In genomic region chr10:16927536-16927935, GRCh38 we compare ENCODE assay signal across 21 cellular contexts.
DNase-seq lines count a peak whose midpoint lies in the region; ATAC-seq, FAIRE-seq and TF ChIP-seq lines count a peak whose summit lies in the region.
"Had no signal": no experiment of that assay in that cellular context is flagged by ENCODE, and none has a peak within 500 bp of the region (broad histone marks: within the 10 kb centered on the region; RNA-seq: fewer than 3 reads in every experiment).

No MANE protein-coding gene starts in this region.

- 65% methylated on average over 4 of the region's 4 CpGs for WGBS in SK-N-SH (ENCODE audit: low lambda C conversion rate)
- WGBS in small intestine, 3 donors: 79 to 86% (median 85%) methylated on average over 4 of the region's 4 CpGs

- H4K20me1 ChIP-seq in SK-N-SH (ENCODE audit: insufficient read depth) (no peaks in the 10 kb centered on the region), osteoblast (ENCODE audit: insufficient read depth, low read length) (no peaks in the 10 kb centered on the region)

- no peaks in the 10 kb centered on the region for H3K4me1 ChIP-seq in SK-N-SH (ENCODE audit: control insufficient read depth in 1 of 2, insufficient read depth in 2 of 2, low read depth in 1 of 2, low read length in 1 of 2)
- no peaks in the 10 kb centered on the region for H3K4me1 ChIP-seq in foreskin keratinocyte
- H3K4me1 ChIP-seq in osteoblast (ENCODE audit: insufficient read depth, low read length): no peaks in the 10 kb centered on the region
- no peaks in the 10 kb centered on the region for H3K4me1 ChIP-seq in small intestine (ENCODE audit: control insufficient read depth in 2 of 2, insufficient read depth in 1 of 2, low read depth in 1 of 2, low read length in 1 of 2)
- H3K4me1 ChIP-seq: A549 had no signal

- H3K27ac ChIP-seq in SK-N-SH (ENCODE audit: low read depth in 2 of 2, low read length in 1 of 2): no peak overlapping the region
- H3K27ac ChIP-seq in foreskin keratinocyte: no peak overlapping the region
- H3K27ac ChIP-seq in osteoblast (ENCODE audit: low read depth, low read length): no peak overlapping the region
- H3K27ac ChIP-seq in small intestine (ENCODE audit: low read depth in 1 of 2, low read length in 1 of 2): no peak overlapping the region
- H3K27ac ChIP-seq: 22Rv1, A549, C4-2B had no signal

- TF ChIP-seq RAD21 in SK-N-SH (IDR thresholded peaks at IDR 0.05; ENCODE audit: low read length): no peak

- no peak overlapping the region for H3K9ac ChIP-seq in SK-N-SH

- POLR2A ChIA-PET in SK-N-SH (lab: Yijun Ruan, JAX): no interaction called here

- H3K79me2 ChIP-seq in SK-N-SH (ENCODE audit: insufficient read depth) (no peaks in the 10 kb centered on the region), osteoblast (ENCODE audit: insufficient read depth, low read length) (no peaks in the 10 kb centered on the region)

- no peak for TF ChIP-seq CTCF in SK-N-SH (IDR thresholded peaks at IDR 0.05)
- no peak for TF ChIP-seq CTCF in foreskin keratinocyte (conservative IDR thresholded peaks at IDR 0.05)
- no peak for TF ChIP-seq CTCF in osteoblast (IDR thresholded peaks at IDR 0.05; ENCODE audit: extremely low read depth, low read depth, low read length)
- no peak for TF ChIP-seq CTCF in omental fat pad (IDR thresholded peaks at IDR 0.05)

- intact Hi-C loops in left colon (cut with DNase I, micrococcal nuclease): no loop called here

- H3K9me2 ChIP-seq in SK-N-SH: no peaks in the 10 kb centered on the region

- no peak for DNase-seq in SK-N-SH
- DNase-seq in foreskin keratinocyte: no peak
- peak; percentile 8 for DNase-seq in osteoblast (ENCODE audit: insufficient read length, low spot score, missing footprints)
- no peak for DNase-seq in omental fat pad (ENCODE audit: low spot score)
- no peak for DNase-seq in left colon
- DNase-seq in small intestine: no peak
- DNase-seq: AML-193; Calu3; CD8-positive, alpha-beta T cell; DND-41; EL; H9; IMR-90 had no signal

- H3K9me3 ChIP-seq in SK-N-SH (no peaks in the 10 kb centered on the region), osteoblast (ENCODE audit: low read depth, low read length) (no peaks in the 10 kb centered on the region), small intestine (ENCODE audit: control insufficient read depth, low read depth) (no peaks in the 10 kb centered on the region)
- H3K9me3 ChIP-seq: A549 had no signal

- FAIRE-seq in small intestine (lab: Jason Lieb, UNC): no peak
- FAIRE-seq: A549, GM12878, GM19239, H1, HTR-8/SVneo had no signal

- H3K36me3 ChIP-seq in SK-N-SH (replicated peaks in 1 of 2; ENCODE audit: control insufficient read depth in 1 of 2, insufficient read depth in 2 of 2, low read length in 1 of 2) (no peaks in the 10 kb centered on the region), osteoblast (ENCODE audit: insufficient read depth, low read length) (no peaks in the 10 kb centered on the region), small intestine (ENCODE audit: control insufficient read depth in 2 of 2, insufficient read depth in 2 of 2, low read length in 2 of 2) (no peaks in the 10 kb centered on the region)

- no peak overlapping the region for H2AFZ ChIP-seq in SK-N-SH (ENCODE audit: low read depth)
- peak overlapping the region; percentile 25 for H2AFZ ChIP-seq in osteoblast (ENCODE audit: low read length)

- CTCF ChIA-PET in SK-N-SH (lab: Yijun Ruan, JAX): interaction anchor here (0.6 kb wide), 1 partner anchor 514 kb away, joined by 3 read pairs; no protein-coding TSS in a partner anchor

- H3K4me2 ChIP-seq in SK-N-SH (no peak overlapping the region), osteoblast (ENCODE audit: insufficient read depth, low read length) (no peak overlapping the region)
- H3K4me2 ChIP-seq: A549 had no signal

- no peak overlapping the region for H3K4me3 ChIP-seq in SK-N-SH (ENCODE audit: low read depth in 2 of 2, low read length in 1 of 2)
- no peak overlapping the region for H3K4me3 ChIP-seq in osteoblast (ENCODE audit: insufficient read depth, low read length)
- no peak overlapping the region for H3K4me3 ChIP-seq in small intestine (ENCODE audit: low read depth in 1 of 2, low read length in 2 of 2)
- H3K4me3 ChIP-seq: A549, GM12878 had no signal

- no peaks in the 10 kb centered on the region for H3F3A ChIP-seq in SK-N-SH (replicated peaks; ENCODE audit: insufficient read depth)

- ATAC-seq in SK-N-SH treated with all-trans-retinoic acid at 6 μM for 48 hours (no peak), foreskin keratinocyte (peak; percentile 18), omental fat pad (ENCODE audit: low FRiP score) (no peak), left colon (no peak)
- ATAC-seq: A549; CD8-positive, alpha-beta T cell; GM12878 had no signal

- H3K27me3 ChIP-seq in SK-N-SH (ENCODE audit: insufficient read depth) (no peaks in the 10 kb centered on the region), foreskin keratinocyte (no peaks in the 10 kb centered on the region), osteoblast (ENCODE audit: insufficient read depth, low read length) (no peaks in the 10 kb centered on the region), small intestine (ENCODE audit: control insufficient read depth in 2 of 2, insufficient read depth in 2 of 2, low read length in 2 of 2) (no peaks in the 10 kb centered on the region)

- no peak for TF ChIP-seq EP300 in SK-N-SH (IDR thresholded peaks at IDR 0.05; ENCODE audit: borderline replicate concordance in 1 of 2, low read depth in 1 of 2, low read length in 1 of 2)

TF ChIP-seq in SK-N-SH, 30 proteins besides CTCF, POLR2A, EP300 and RAD21:
- no peak for TF ChIP-seq NRF1 (IDR thresholded peaks at IDR 0.05; ENCODE audit: low read depth, low read length)
- no peak for TF ChIP-seq FOXM1 (IDR thresholded peaks at IDR 0.05; ENCODE audit: low read depth)
- TF ChIP-seq CHD2 (IDR thresholded peaks at IDR 0.05; ENCODE audit: low read length, partially characterized antibody): no peak
- peak; percentile 15; the same call in 1 of the 2 replicates for TF ChIP-seq PBX3 (IDR thresholded peaks at IDR 0.05)
- TF ChIP-seq TEAD4 (IDR thresholded peaks at IDR 0.05; ENCODE audit: borderline replicate concordance, insufficient read depth): no peak

TF ChIP-seq in SK-N-SH treated with all-trans-retinoic acid at 6 μM for 48 hours, 23 proteins besides CTCF, POLR2A, EP300 and RAD21 (continues in another document):
- TF ChIP-seq ESRRG (CRISPR knock-in tag; IDR thresholded peaks at IDR 0.05) (no peak), CSRNP3 (CRISPR knock-in tag; IDR thresholded peaks at IDR 0.05) (no peak), SNAI2 (CRISPR knock-in tag; IDR thresholded peaks at IDR 0.05) (no peak), TOX (CRISPR knock-in tag; IDR thresholded peaks at IDR 0.05; ENCODE audit: borderline replicate concordance) (no peak), ISL1 (CRISPR knock-in tag; IDR thresholded peaks at IDR 0.05) (no peak), GLIS3 (CRISPR knock-in tag; IDR thresholded peaks at IDR 0.05) (no peak), ARNTL (CRISPR knock-in tag; IDR thresholded peaks at IDR 0.05; ENCODE audit: borderline replicate concordance, low read depth) (no peak), TSHZ2 (CRISPR knock-in tag; IDR thresholded peaks at IDR 0.05) (no peak), CSDC2 (CRISPR knock-in tag; IDR thresholded peaks at IDR 0.05) (no peak), ZNF70 (CRISPR knock-in tag; IDR thresholded peaks at IDR 0.05) (no peak), ZNF565 (CRISPR knock-in tag; conservative IDR thresholded peaks at IDR 0.05; ENCODE audit: low read depth) (no peak), CREB5 (CRISPR knock-in tag; IDR thresholded peaks at IDR 0.05; ENCODE audit: low read depth) (no peak)
